1 cellular context compared by ENCODE assay signal in genomic region chr17:75240394-75241142, GRCh38.
TF ChIP-seq lines count a peak whose summit lies in the region.

No MANE protein-coding gene starts in this region.

TF ChIP-seq in K562, 482 proteins besides CTCF, POLR2A, EP300 and RAD21 (continued from another document):
- TF ChIP-seq CEBPZ (IDR thresholded peaks at IDR 0.05; ENCODE audit: borderline replicate concordance, low read depth, low read length), result no peak
- no peak for TF ChIP-seq THAP12 (CRISPR knock-in tag; IDR thresholded peaks at IDR 0.05)
- 0 out of 2 replicates have a peak, but pooled peaks have one; percentile 22 for TF ChIP-seq SMARCE1 (IDR thresholded peaks at IDR 0.05)
- TF ChIP-seq LARP7 (IDR thresholded peaks at IDR 0.05), result no peak
- no peak for TF ChIP-seq TGIF2 (CRISPR knock-in tag; IDR thresholded peaks at IDR 0.05)
- TF ChIP-seq EP400 (IDR thresholded peaks at IDR 0.05), result peak; percentile 64
